29 cellular contexts compared by ENCODE assay signal in genomic region chr19:29376855-29377354, GRCh38.
A peak's percentile ranks its signal among the peaks of the same experiment; 100 is the strongest.
DNase-seq lines count a peak whose midpoint lies in the region; FAIRE-seq and TF ChIP-seq lines count a peak whose summit lies in the region.
"Had no signal": no experiment of that assay in that cellular context is flagged by ENCODE, and none has a peak within 500 bp of the region (broad histone marks: within the 10 kb centered on the region; RNA-seq: fewer than 3 reads in every experiment).

No MANE protein-coding gene starts in this region.

- in situ Hi-C loops in GM13976 (cut with MboI; ENCODE audit: low sequenced_read_pairs, unreplicated experiment), result no loop called here

- H3K27me3 Mint-ChIP-seq in activated naive CD4-positive, alpha-beta T cell treated with anti-CD3 and anti-CD28 coated beads, Interleukin-2, amount 10 ng/mL, durations not matched to agents 7 days and 5 days, result peaks cover 18% of the 10 kb centered on the region
- no peaks in the 10 kb centered on the region; the same call in 1 of the 2 replicates for H3K27me3 Mint-ChIP-seq in HFFc6 (ENCODE audit: insufficient read depth)

- FAIRE-seq in urothelium cell line (lab: Jason Lieb, UNC), result no peak

- DNase-seq in GM13976 (ENCODE audit: low spot score), result peak; percentile 3
- DNase-seq in NCI-H345 (lab: John Stamatoyannopoulos, UW), result peak; percentile 84
- peak; percentile 6 for DNase-seq in iPS-NIHi7 (ENCODE audit: extremely low spot score)
- DNase-seq in retina, result peak; percentile 1
- no peak for DNase-seq in activated naive CD4-positive, alpha-beta T cell treated with anti-CD3 and anti-CD28 coated beads, Interleukin-2, amount 10 ng/mL, durations not matched to agents 7 days and 5 days
- no peak for DNase-seq in urothelium cell line (ENCODE audit: low spot score)
- DNase-seq in HFFc6, result no peak
- DNase-seq: activated CD4-positive, alpha-beta T cell treated with anti-CD3 and anti-CD28 coated beads, Interleukin-2, amount 50 U/mL, for 48 hours; activated CD4-positive, CD25-positive, alpha-beta regulatory T cell treated with anti-CD3 and anti-CD28 coated beads, Interleukin-2, amount 50 U/mL, for 72 hours; activated naive CD8-positive, alpha-beta T cell treated with anti-CD3 and anti-CD28 coated beads for 36 hours; activated T-cell treated with anti-CD3 and anti-CD28 coated beads for 4 hours; anterior cingulate cortex; C1 segment of cervical spinal cord; DND-41; GF-D8; hypothalamus; left ventricle myocardium inferior; naive thymus-derived CD4-positive, alpha-beta T cell; NCI-H1048; NCI-H187; NCI-H2171 treated with DMSO at 0.1 percent for 48 hours; NCI-H524 treated with DMSO at 0.1 percent for 48 hours; NK-92 treated with Interleukin-12 subunit alpha and Interleukin-12 subunit beta, amount 100 ng/mL, for 24 hours; psoas muscle; SK-N-SH; T-helper 2 cell; transverse colon had no signal

- no peak overlapping the region for H3K4me3 Mint-ChIP-seq in activated naive CD4-positive, alpha-beta T cell treated with anti-CD3 and anti-CD28 coated beads, Interleukin-2, amount 10 ng/mL, durations not matched to agents 7 days and 5 days
- no peak overlapping the region for H3K4me3 Mint-ChIP-seq in HFFc6
- H3K4me3 Mint-ChIP-seq: activated naive CD8-positive, alpha-beta T cell treated with anti-CD3 and anti-CD28 coated beads for 36 hours; mesothelial cell of epicardium; stimulated activated effector memory CD8-positive, alpha-beta T cell treated with anti-CD3 and anti-CD28 coated beads, Interleukin-12 subunit alpha, Interleukin-12 subunit beta, amount 100 ng/mL, for 72 hours had no signal

- H3K27ac Mint-ChIP-seq in activated naive CD4-positive, alpha-beta T cell treated with anti-CD3 and anti-CD28 coated beads, Interleukin-2, amount 10 ng/mL, durations not matched to agents 7 days and 5 days, result no peak overlapping the region
- H3K27ac Mint-ChIP-seq in HFFc6, result no peak overlapping the region
- H3K27ac Mint-ChIP-seq: activated naive CD8-positive, alpha-beta T cell treated with anti-CD3 and anti-CD28 coated beads for 36 hours; mesothelial cell of epicardium; naive thymus-derived CD4-positive, alpha-beta T cell; stimulated activated effector memory CD8-positive, alpha-beta T cell treated with anti-CD3 and anti-CD28 coated beads, Interleukin-12 subunit alpha, Interleukin-12 subunit beta, amount 100 ng/mL, for 72 hours had no signal

- no peaks in the 10 kb centered on the region for H3K36me3 Mint-ChIP-seq in activated naive CD4-positive, alpha-beta T cell treated with anti-CD3 and anti-CD28 coated beads, Interleukin-2, amount 10 ng/mL, durations not matched to agents 7 days and 5 days
- no peaks in the 10 kb centered on the region; the same call in 1 of the 2 replicates for H3K36me3 Mint-ChIP-seq in HFFc6 (ENCODE audit: low read depth)
- H3K36me3 Mint-ChIP-seq: activated naive CD8-positive, alpha-beta T cell treated with anti-CD3 and anti-CD28 coated beads for 36 hours; mesothelial cell of epicardium; naive thymus-derived CD4-positive, alpha-beta T cell; stimulated activated effector memory CD8-positive, alpha-beta T cell treated with anti-CD3 and anti-CD28 coated beads, Interleukin-12 subunit alpha, Interleukin-12 subunit beta, amount 100 ng/mL, for 72 hours had no signal

- TF ChIP-seq CTCF in GM13976 (IDR thresholded peaks at IDR 0.05; ENCODE audit: borderline replicate concordance, control extremely low read depth, extremely low read depth, insufficient read depth, missing control alignments), result no peak
- TF ChIP-seq CTCF in HFFc6 (IDR thresholded peaks at IDR 0.05), result no peak

- CTCF ChIA-PET in activated naive CD4-positive, alpha-beta T cell treated with anti-CD3 and anti-CD28 coated beads, Interleukin-2, amount 10 ng/mL, durations not matched to agents 7 days and 5 days (lab: Charles Lee), result no interaction called here

- H3K4me1 Mint-ChIP-seq in activated naive CD4-positive, alpha-beta T cell treated with anti-CD3 and anti-CD28 coated beads, Interleukin-2, amount 10 ng/mL, durations not matched to agents 7 days and 5 days, result no peaks in the 10 kb centered on the region
- H3K4me1 Mint-ChIP-seq in HFFc6 (ENCODE audit: low read depth), result no peaks in the 10 kb centered on the region
- H3K4me1 Mint-ChIP-seq: mesothelial cell of epicardium; naive thymus-derived CD4-positive, alpha-beta T cell; stimulated activated effector memory CD8-positive, alpha-beta T cell treated with anti-CD3 and anti-CD28 coated beads, Interleukin-12 subunit alpha, Interleukin-12 subunit beta, amount 100 ng/mL, for 72 hours had no signal

- H3K9me3 Mint-ChIP-seq in activated naive CD4-positive, alpha-beta T cell treated with anti-CD3 and anti-CD28 coated beads, Interleukin-2, amount 10 ng/mL, durations not matched to agents 7 days and 5 days, result no peaks in the 10 kb centered on the region
- H3K9me3 Mint-ChIP-seq in HFFc6, result peaks cover 76% of the 10 kb centered on the region
- H3K9me3 Mint-ChIP-seq: activated naive CD8-positive, alpha-beta T cell treated with anti-CD3 and anti-CD28 coated beads for 36 hours; mesothelial cell of epicardium; stimulated activated effector memory CD8-positive, alpha-beta T cell treated with anti-CD3 and anti-CD28 coated beads, Interleukin-12 subunit alpha, Interleukin-12 subunit beta, amount 100 ng/mL, for 72 hours had no signal

Comparison
In these comparisons a context has a peak if more than half of its experiments do, and no peak if none do; other contexts are left out.
1. DNase-seq: peak in GM13976 (single experiment), NCI-H345 (single experiment), iPS-NIHi7 (single experiment) and retina (single experiment); none in activated naive CD4-positive, alpha-beta T cell treated with anti-CD3 and anti-CD28 coated beads, Interleukin-2, amount 10 ng/mL, durations not matched to agents 7 days and 5 days (single experiment), urothelium cell line (single experiment) and HFFc6 (single experiment).